In the genomic region with DNA sequence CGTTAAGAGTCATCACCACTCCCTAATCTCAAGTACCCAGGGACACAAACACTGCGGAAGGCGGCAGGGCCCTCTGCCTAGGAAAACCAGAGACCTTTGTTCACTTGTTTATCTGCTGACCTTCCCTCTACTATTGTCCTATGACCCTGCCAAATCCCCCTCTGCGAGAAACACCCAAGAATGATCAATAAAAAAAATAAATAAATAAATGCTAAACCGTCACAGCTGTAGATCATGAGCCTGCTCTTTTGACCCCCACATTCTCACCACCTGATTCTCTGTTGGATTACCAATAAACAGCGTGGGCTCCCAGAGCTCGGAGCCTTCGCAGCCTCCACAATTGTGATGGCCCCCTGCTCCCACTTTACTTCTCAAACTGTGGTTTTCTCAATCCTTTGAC, we compare ENCODE assay signal across 1 cellular context. TPM values are rescaled to one million over a fixed set of nuclear protein-coding genes. Genes with fewer than 3 reads are reported as not detected.
"Had no signal": no experiment of that assay in that cellular context is flagged by ENCODE, and none has a peak within 500 bp of the region (broad histone marks: within the 10 kb centered on the region; RNA-seq: fewer than 3 reads in every experiment).

No MANE protein-coding gene starts in this region.

RNA-seq across cellular contexts. Expression of gene FMO5, which starts 8.8 kb away (rescaled TPM):
- polyA plus RNA-seq: neural cell had no signal
